In the genomic region with DNA sequence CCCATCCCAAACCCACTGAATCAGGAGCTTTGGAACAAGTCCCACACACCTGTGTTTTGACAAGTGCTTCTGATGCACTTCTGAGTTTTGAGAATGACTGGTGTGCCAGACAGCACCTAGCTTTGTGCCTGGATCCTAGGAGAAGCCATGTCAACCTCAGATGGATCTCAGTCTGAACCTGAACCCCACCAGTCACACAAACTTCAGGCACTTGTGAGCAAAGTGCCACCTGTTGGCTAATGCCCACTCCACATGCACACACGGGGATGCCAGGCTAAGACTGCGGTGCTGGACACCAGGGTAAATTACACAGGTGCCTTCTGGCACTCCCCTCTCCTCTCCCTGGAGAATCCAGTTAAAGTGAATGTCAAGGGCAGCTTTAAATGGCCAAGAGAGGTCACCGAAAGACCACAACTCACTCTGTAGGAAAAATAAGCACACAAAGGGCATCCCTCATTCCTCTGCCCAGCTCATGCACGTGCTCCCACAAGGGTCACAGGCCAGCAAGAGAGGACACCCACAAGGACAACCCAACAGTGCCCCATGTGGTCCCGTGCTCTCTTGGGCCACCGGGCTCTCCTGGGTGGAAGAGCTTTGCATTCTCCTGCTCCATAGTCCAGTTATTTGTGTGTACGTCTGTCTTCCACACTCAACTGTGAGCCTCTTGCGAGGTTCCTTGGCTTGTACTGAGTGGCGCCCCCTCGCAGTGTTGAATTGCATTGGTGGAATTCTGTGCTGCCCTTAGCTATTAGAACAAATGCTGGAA, we compare ENCODE assay signal across 1 cellular context.
TF ChIP-seq lines count a peak whose summit lies in the region.

No MANE protein-coding gene starts in this region.

TF ChIP-seq in HepG2, 621 proteins besides CTCF, POLR2A, EP300 and RAD21 (continued from another document and continues in another):
- TF ChIP-seq, protein P1, sequence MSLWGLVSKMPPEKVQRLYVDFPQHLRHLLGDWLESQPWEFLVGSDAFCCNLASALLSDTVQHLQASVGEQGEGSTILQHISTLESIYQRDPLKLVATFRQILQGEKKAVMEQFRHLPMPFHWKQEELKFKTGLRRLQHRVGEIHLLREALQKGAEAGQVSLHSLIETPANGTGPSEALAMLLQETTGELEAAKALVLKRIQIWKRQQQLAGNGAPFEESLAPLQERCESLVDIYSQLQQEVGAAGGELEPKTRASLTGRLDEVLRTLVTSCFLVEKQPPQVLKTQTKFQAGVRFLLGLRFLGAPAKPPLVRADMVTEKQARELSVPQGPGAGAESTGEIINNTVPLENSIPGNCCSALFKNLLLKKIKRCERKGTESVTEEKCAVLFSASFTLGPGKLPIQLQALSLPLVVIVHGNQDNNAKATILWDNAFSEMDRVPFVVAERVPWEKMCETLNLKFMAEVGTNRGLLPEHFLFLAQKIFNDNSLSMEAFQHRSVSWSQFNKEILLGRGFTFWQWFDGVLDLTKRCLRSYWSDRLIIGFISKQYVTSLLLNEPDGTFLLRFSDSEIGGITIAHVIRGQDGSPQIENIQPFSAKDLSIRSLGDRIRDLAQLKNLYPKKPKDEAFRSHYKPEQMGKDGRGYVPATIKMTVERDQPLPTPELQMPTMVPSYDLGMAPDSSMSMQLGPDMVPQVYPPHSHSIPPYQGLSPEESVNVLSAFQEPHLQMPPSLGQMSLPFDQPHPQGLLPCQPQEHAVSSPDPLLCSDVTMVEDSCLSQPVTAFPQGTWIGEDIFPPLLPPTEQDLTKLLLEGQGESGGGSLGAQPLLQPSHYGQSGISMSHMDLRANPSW (CRISPR knock-in tag; IDR thresholded peaks at IDR 0.05; ENCODE audit: borderline replicate concordance), result no peak
- no peak for TF ChIP-seq ZNF775 (CRISPR knock-in tag; IDR thresholded peaks at IDR 0.05; ENCODE audit: borderline replicate concordance)
- TF ChIP-seq, protein P2, sequence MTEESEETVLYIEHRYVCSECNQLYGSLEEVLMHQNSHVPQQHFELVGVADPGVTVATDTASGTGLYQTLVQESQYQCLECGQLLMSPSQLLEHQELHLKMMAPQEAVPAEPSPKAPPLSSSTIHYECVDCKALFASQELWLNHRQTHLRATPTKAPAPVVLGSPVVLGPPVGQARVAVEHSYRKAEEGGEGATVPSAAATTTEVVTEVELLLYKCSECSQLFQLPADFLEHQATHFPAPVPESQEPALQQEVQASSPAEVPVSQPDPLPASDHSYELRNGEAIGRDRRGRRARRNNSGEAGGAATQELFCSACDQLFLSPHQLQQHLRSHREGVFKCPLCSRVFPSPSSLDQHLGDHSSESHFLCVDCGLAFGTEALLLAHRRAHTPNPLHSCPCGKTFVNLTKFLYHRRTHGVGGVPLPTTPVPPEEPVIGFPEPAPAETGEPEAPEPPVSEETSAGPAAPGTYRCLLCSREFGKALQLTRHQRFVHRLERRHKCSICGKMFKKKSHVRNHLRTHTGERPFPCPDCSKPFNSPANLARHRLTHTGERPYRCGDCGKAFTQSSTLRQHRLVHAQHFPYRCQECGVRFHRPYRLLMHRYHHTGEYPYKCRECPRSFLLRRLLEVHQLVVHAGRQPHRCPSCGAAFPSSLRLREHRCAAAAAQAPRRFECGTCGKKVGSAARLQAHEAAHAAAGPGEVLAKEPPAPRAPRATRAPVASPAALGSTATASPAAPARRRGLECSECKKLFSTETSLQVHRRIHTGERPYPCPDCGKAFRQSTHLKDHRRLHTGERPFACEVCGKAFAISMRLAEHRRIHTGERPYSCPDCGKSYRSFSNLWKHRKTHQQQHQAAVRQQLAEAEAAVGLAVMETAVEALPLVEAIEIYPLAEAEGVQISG (CRISPR knock-in tag; IDR thresholded peaks at IDR 0.05), result peak; percentile 87
- no peak for TF ChIP-seq SYNCRIP (IDR thresholded peaks at IDR 0.05; ENCODE audit: insufficient read depth, low read depth, low read length)
- peak; percentile 18; the same call in 1 of the 2 replicates for TF ChIP-seq ZSCAN31 (CRISPR knock-in tag; IDR thresholded peaks at IDR 0.05; ENCODE audit: low read depth)
- 0 out of 2 replicates have a peak, but pooled peaks have one; percentile 15 for TF ChIP-seq ZFY (CRISPR knock-in tag; IDR thresholded peaks at IDR 0.05)
- TF ChIP-seq MLLT10 (CRISPR knock-in tag; IDR thresholded peaks at IDR 0.05), result no peak
- TF ChIP-seq SOX13 (IDR thresholded peaks at IDR 0.05), result no peak
- peak in 1 of 2 experiments; percentile 61; a peak in 2 of 4 replicates for TF ChIP-seq SOX13 (CRISPR knock-in tag; conservative IDR thresholded peaks at IDR 0.05 in 1 of 2, IDR thresholded peaks at IDR 0.05 in 1 of 2)
- TF ChIP-seq, protein P3, sequence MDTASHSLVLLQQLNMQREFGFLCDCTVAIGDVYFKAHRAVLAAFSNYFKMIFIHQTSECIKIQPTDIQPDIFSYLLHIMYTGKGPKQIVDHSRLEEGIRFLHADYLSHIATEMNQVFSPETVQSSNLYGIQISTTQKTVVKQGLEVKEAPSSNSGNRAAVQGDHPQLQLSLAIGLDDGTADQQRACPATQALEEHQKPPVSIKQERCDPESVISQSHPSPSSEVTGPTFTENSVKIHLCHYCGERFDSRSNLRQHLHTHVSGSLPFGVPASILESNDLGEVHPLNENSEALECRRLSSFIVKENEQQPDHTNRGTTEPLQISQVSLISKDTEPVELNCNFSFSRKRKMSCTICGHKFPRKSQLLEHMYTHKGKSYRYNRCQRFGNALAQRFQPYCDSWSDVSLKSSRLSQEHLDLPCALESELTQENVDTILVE (CRISPR knock-in tag; IDR thresholded peaks at IDR 0.05), result no peak
- TF ChIP-seq ZNF143 (CRISPR knock-in tag; IDR thresholded peaks at IDR 0.05), result no peak
- peak; percentile 67 for TF ChIP-seq STAG1 (CRISPR knock-in tag; IDR thresholded peaks at IDR 0.05)
- no peak for TF ChIP-seq ASH2L (IDR thresholded peaks at IDR 0.05; ENCODE audit: insufficient read length, low read depth, low read length)
- TF ChIP-seq, protein P4, sequence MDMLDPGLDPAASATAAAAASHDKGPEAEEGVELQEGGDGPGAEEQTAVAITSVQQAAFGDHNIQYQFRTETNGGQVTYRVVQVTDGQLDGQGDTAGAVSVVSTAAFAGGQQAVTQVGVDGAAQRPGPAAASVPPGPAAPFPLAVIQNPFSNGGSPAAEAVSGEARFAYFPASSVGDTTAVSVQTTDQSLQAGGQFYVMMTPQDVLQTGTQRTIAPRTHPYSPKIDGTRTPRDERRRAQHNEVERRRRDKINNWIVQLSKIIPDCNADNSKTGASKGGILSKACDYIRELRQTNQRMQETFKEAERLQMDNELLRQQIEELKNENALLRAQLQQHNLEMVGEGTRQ (IDR thresholded peaks at IDR 0.05; ENCODE audit: low read depth, low read length), result no peak
- TF ChIP-seq, protein P4 (CRISPR knock-in tag; IDR thresholded peaks at IDR 0.05; ENCODE audit: borderline replicate concordance), result 0 out of 2 replicates have a peak, but pooled peaks have one; percentile 21
- TF ChIP-seq, protein P5, sequence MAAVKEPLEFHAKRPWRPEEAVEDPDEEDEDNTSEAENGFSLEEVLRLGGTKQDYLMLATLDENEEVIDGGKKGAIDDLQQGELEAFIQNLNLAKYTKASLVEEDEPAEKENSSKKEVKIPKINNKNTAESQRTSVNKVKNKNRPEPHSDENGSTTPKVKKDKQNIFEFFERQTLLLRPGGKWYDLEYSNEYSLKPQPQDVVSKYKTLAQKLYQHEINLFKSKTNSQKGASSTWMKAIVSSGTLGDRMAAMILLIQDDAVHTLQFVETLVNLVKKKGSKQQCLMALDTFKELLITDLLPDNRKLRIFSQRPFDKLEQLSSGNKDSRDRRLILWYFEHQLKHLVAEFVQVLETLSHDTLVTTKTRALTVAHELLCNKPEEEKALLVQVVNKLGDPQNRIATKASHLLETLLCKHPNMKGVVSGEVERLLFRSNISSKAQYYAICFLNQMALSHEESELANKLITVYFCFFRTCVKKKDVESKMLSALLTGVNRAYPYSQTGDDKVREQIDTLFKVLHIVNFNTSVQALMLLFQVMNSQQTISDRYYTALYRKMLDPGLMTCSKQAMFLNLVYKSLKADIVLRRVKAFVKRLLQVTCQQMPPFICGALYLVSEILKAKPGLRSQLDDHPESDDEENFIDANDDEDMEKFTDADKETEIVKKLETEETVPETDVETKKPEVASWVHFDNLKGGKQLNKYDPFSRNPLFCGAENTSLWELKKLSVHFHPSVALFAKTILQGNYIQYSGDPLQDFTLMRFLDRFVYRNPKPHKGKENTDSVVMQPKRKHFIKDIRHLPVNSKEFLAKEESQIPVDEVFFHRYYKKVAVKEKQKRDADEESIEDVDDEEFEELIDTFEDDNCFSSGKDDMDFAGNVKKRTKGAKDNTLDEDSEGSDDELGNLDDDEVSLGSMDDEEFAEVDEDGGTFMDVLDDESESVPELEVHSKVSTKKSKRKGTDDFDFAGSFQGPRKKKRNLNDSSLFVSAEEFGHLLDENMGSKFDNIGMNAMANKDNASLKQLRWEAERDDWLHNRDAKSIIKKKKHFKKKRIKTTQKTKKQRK (IDR thresholded peaks at IDR 0.05; ENCODE audit: low read length), result no peak
- 0 out of 2 replicates have a peak, but pooled peaks have one; percentile 44 for TF ChIP-seq ARNTL (CRISPR knock-in tag; IDR thresholded peaks at IDR 0.05)
- TF ChIP-seq TMF1 (CRISPR knock-in tag; IDR thresholded peaks at IDR 0.05; ENCODE audit: low read depth), result no peak
- TF ChIP-seq, protein P6, sequence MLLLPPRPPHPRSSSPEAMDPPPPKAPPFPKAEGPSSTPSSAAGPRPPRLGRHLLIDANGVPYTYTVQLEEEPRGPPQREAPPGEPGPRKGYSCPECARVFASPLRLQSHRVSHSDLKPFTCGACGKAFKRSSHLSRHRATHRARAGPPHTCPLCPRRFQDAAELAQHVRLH (CRISPR knock-in tag; IDR thresholded peaks at IDR 0.05; ENCODE audit: borderline replicate concordance, low read depth), result peak; percentile 25; the same call in 1 of the 2 replicates
- no peak for TF ChIP-seq TOPORS (CRISPR knock-in tag; IDR thresholded peaks at IDR 0.05)
- peak; percentile 34 for TF ChIP-seq FOXA3 (CRISPR knock-in tag; IDR thresholded peaks at IDR 0.05)
- TF ChIP-seq SOX5 (CRISPR knock-in tag; IDR thresholded peaks at IDR 0.05; ENCODE audit: borderline replicate concordance), result peak; percentile 29; the same call in 1 of the 2 replicates
- TF ChIP-seq RFX1 (IDR thresholded peaks at IDR 0.05), result no peak
- 0 out of 2 replicates have a peak, but pooled peaks have one; percentile 25 for TF ChIP-seq ZNF547 (CRISPR knock-in tag; IDR thresholded peaks at IDR 0.05)
- peak; percentile 35; the same call in 1 of the 2 replicates for TF ChIP-seq SALL1 (CRISPR knock-in tag; IDR thresholded peaks at IDR 0.05)
- TF ChIP-seq, protein P7, sequence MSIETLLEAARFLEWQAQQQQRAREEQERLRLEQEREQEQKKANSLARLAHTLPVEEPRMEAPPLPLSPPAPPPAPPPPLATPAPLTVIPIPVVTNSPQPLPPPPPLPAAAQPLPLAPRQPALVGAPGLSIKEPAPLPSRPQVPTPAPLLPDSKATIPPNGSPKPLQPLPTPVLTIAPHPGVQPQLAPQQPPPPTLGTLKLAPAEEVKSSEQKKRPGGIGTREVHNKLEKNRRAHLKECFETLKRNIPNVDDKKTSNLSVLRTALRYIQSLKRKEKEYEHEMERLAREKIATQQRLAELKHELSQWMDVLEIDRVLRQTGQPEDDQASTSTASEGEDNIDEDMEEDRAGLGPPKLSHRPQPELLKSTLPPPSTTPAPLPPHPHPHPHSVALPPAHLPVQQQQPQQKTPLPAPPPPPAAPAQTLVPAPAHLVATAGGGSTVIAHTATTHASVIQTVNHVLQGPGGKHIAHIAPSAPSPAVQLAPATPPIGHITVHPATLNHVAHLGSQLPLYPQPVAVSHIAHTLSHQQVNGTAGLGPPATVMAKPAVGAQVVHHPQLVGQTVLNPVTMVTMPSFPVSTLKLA (IDR thresholded peaks at IDR 0.05), result 0 out of 2 replicates have a peak, but pooled peaks have one; percentile 25
- TF ChIP-seq TGIF2 (CRISPR knock-in tag; IDR thresholded peaks at IDR 0.05), result no peak
